Comparison of ENCODE assay signal across 11 cellular contexts in the genomic region with DNA sequence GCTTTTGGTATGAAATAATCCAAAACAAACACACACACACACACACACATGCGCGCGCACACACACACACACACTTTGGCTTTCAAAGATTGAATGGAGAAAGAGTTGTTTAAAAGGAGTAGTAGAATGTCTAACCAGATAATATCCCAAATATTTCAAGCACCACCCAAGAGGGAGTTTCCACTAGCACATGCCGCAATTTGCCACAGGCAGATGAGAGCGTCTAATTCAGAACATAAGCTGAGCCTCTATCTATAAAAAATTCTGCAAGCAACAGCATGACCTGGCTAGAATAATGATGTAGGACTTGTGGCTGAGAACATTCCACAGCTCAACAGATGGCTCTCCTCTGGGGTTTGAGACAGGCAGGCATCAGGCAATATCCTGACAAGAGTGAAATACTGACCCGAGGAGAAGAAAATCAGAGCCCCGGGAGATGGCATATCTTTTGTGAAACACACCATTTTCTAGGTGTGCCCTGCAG.
DNase-seq lines count a peak whose midpoint lies in the region; ATAC-seq, FAIRE-seq and TF ChIP-seq lines count a peak whose summit lies in the region.
"Had no signal": no experiment of that assay in that cellular context is flagged by ENCODE, and none has a peak within 500 bp of the region (broad histone marks: within the 10 kb centered on the region; RNA-seq: fewer than 3 reads in every experiment).

No MANE protein-coding gene starts in this region.

- H3K9me3 ChIP-seq in pancreas, result no peaks in the 10 kb centered on the region

- TF ChIP-seq CTCF in foreskin fibroblast (IDR thresholded peaks at IDR 0.05; ENCODE audit: low read depth, low read length) (no peak), pancreas (IDR thresholded peaks at IDR 0.05) (no peak)

- DNase-seq in DMS 273 treated with DMSO at 0.1 percent for 48 hours (lab: John Stamatoyannopoulos, UW), result peak; percentile 90
- peak; percentile 37 for DNase-seq in SW480 (ENCODE audit: low spot score)
- DNase-seq in foreskin fibroblast, result peak; percentile 13 to 75
- no peak for DNase-seq in pancreas
- no peak for DNase-seq in stimulated activated naive CD4-positive, alpha-beta T cell (lab: John Stamatoyannopoulos, UW)
- DNase-seq: CD8-positive, alpha-beta T cell; NCI-H187 treated with DMSO at 0.1 percent for 48 hours; stimulated activated naive CD4-positive, alpha-beta T cell treated with Interleukin-2 at 50 U/mL for 16 hours had no signal

- intact Hi-C loops in pancreas (cut with DNase I), result no loop called here

- H3K27ac Mint-ChIP-seq in activated T-helper 17 cell treated with anti-CD3 and anti-CD28 coated beads, Interleukin-2, amount 50 U/mL, for 72 hours, result no peak overlapping the region
- H3K27ac Mint-ChIP-seq: CD8-positive, alpha-beta T cell had no signal

- no peaks in the 10 kb centered on the region for H3K36me3 Mint-ChIP-seq in activated T-helper 17 cell treated with anti-CD3 and anti-CD28 coated beads, Interleukin-2, amount 50 U/mL, for 72 hours (ENCODE audit: low read depth)
- H3K36me3 Mint-ChIP-seq: CD8-positive, alpha-beta T cell had no signal

- no peaks in the 10 kb centered on the region for H3K27me3 ChIP-seq in pancreas

- no peak overlapping the region for H3K4me3 Mint-ChIP-seq in activated T-helper 17 cell treated with anti-CD3 and anti-CD28 coated beads, Interleukin-2, amount 50 U/mL, for 72 hours
- H3K4me3 Mint-ChIP-seq: CD8-positive, alpha-beta T cell had no signal

- peak; percentile 28 to 72 (median 53) for ATAC-seq in pancreas
- ATAC-seq in activated T-helper 17 cell treated with anti-CD3 and anti-CD28 coated beads, Interleukin-2, amount 50 U/mL, for 72 hours (replicated peaks), result no peak
- no peak for ATAC-seq in GM18873 (IDR thresholded peaks at IDR 0.05; ENCODE audit: low FRiP score, unreplicated experiment)
- ATAC-seq in HG03095 (IDR thresholded peaks at IDR 0.05; ENCODE audit: unreplicated experiment), result no peak
- ATAC-seq: CD8-positive, alpha-beta T cell had no signal

- peaks cover 4% of the 10 kb centered on the region for H3K9me3 Mint-ChIP-seq in activated T-helper 17 cell treated with anti-CD3 and anti-CD28 coated beads, Interleukin-2, amount 50 U/mL, for 72 hours
- H3K9me3 Mint-ChIP-seq: CD8-positive, alpha-beta T cell had no signal

- peaks cover 6% of the 10 kb centered on the region for H3K4me1 Mint-ChIP-seq in activated T-helper 17 cell treated with anti-CD3 and anti-CD28 coated beads, Interleukin-2, amount 50 U/mL, for 72 hours

- no peaks in the 10 kb centered on the region for H3K4me1 ChIP-seq in pancreas

- no peak for FAIRE-seq in pancreas (lab: Jason Lieb, UNC)

- H3K4me3 ChIP-seq in foreskin fibroblast (ENCODE audit: low read depth in 1 of 2, low read length in 2 of 2), result peak overlapping the region in 1 of 2 donors; percentile 21
- no peak overlapping the region for H3K4me3 ChIP-seq in pancreas

- WGBS in pancreas, 2 donors, result 35 to 40% methylated on average over 7 of the region's 7 CpGs

- no peak overlapping the region for H3K27ac ChIP-seq in pancreas

- no peaks in the 10 kb centered on the region for H3K27me3 Mint-ChIP-seq in activated T-helper 17 cell treated with anti-CD3 and anti-CD28 coated beads, Interleukin-2, amount 50 U/mL, for 72 hours

- no peaks in the 10 kb centered on the region for H3K36me3 ChIP-seq in pancreas

Comparison
In these comparisons a context has a peak if more than half of its experiments do, and no peak if none do; other contexts are left out.
1. DNase-seq: peak in DMS 273 treated with DMSO at 0.1 percent for 48 hours (single experiment), SW480 (single experiment) and foreskin fibroblast (2 of 2); none in pancreas (0 of 6) and stimulated activated naive CD4-positive, alpha-beta T cell (0 of 6).
2. ATAC-seq: peak in pancreas (4 of 4); none in activated T-helper 17 cell treated with anti-CD3 and anti-CD28 coated beads, Interleukin-2, amount 50 U/mL, for 72 hours (single experiment), GM18873 (single experiment) and HG03095 (single experiment).